Comparison of ENCODE assay signal across 10 cellular contexts in the genomic region with DNA sequence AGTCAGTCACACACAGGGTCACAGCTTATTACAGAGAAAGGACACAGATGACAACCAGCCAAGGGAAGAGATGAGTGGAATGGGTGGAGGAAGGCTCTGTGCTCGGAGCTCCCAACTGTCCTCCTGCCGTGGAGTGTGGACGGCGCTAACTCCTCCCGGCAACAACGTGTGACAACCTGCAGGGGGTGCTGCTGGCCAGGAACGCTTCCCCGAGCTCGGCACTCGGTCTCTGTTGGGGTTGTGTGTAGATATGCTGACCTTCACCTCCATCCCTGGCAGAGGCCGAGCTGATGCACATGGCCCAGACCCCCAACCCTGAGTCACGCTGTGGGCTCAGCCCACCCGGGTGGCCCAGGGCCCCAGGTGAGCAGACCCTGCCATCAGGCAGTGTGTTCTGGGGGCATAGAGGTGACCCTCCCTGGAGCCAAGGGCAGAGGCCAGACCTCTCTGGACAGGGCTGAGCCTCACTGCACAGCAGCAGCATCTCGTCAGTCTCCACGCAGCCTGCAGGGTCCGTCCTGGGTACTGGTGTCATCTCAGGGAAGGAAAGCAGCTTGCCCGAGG. TPM values are rescaled to one million over a fixed set of nuclear protein-coding genes. Genes with fewer than 3 reads are reported as not detected.
A peak's percentile ranks its signal among the peaks of the same experiment; 100 is the strongest.
DNase-seq lines count a peak whose midpoint lies in the region; FAIRE-seq and TF ChIP-seq lines count a peak whose summit lies in the region.
"Had no signal": no experiment of that assay in that cellular context is flagged by ENCODE, and none has a peak within 500 bp of the region (broad histone marks: within the 10 kb centered on the region; RNA-seq: fewer than 3 reads in every experiment).

No MANE protein-coding gene starts in this region.

- H3K36me3 Mint-ChIP-seq in neural crest cell (ENCODE audit: low read depth): peaks cover 13% of the 10 kb centered on the region

- no peak overlapping the region for H3K4me2 ChIP-seq in Loucy (ENCODE audit: low read depth, low read length, poor library complexity, severe bottlenecking)
- H3K4me2 ChIP-seq in endothelial cell of umbilical vein (ENCODE audit: insufficient read depth, low read length): no peak overlapping the region

- no TSS peak for BruUV-seq in endothelial cell of umbilical vein (replicated peaks; lab: Mats Ljungman, UMichigan)

- dilution Hi-C loops in endothelial cell of umbilical vein (cut with MboI; ENCODE audit: extremely low pct_ligation_motif_present, low sequenced_read_pairs): no loop called here

- FAIRE-seq in endothelial cell of umbilical vein (lab: Jason Lieb, UNC) (no peak), GM12891 (lab: Jason Lieb, UNC) (no peak)

- peaks cover 18% of the 10 kb centered on the region for H3K4me1 Mint-ChIP-seq in neural crest cell

- H3K27ac Mint-ChIP-seq in neural crest cell (ENCODE audit: unreplicated experiment): peak overlapping the region; percentile 50

- POLR2A ChIA-PET in endothelial cell of umbilical vein (lab: Charles Lee): no interaction called here

- CTCF ChIA-PET in endothelial cell of umbilical vein (lab: Charles Lee): interaction anchor here (1.1 to 3.1 kb wide), 7 partner anchors 15 to 178 kb away, joined by 3 to 27 read pairs (median 5); no protein-coding TSS in a partner anchor

- no peak overlapping the region for H3K4me3 Mint-ChIP-seq in neural crest cell

- peaks cover 10% of the 10 kb centered on the region for H3K36me3 ChIP-seq in GM06990 (ENCODE audit: control insufficient read depth, insufficient read depth, low read length)
- H3K36me3 ChIP-seq in Loucy (ENCODE audit: insufficient read depth, low read length): peaks cover 45% of the 10 kb centered on the region; the same call in 1 of the 2 replicates
- H3K36me3 ChIP-seq in endothelial cell of umbilical vein (ENCODE audit: control insufficient read depth in 2 of 2, extremely low read depth in 1 of 2, insufficient read depth in 2 of 2, low read length in 2 of 2): peaks cover 0 to 22% of the 10 kb centered on the region in 2 experiments

- H3F3A ChIP-seq in Loucy (ENCODE audit: low read depth): no peaks in the 10 kb centered on the region

- H3K27me3 ChIP-seq in GM06990 (replicated peaks; ENCODE audit: control insufficient read depth, insufficient read depth, low read length): no peaks in the 10 kb centered on the region
- no peaks in the 10 kb centered on the region for H3K27me3 ChIP-seq in Loucy (ENCODE audit: insufficient read depth, low read length, poor library complexity, severe bottlenecking)
- no peaks in the 10 kb centered on the region for H3K27me3 ChIP-seq in endothelial cell of umbilical vein (ENCODE audit: control insufficient read depth in 2 of 2, insufficient read depth in 2 of 2, low read length in 2 of 2)

- H3K27ac ChIP-seq in endothelial cell of umbilical vein (ENCODE audit: insufficient read depth, low read depth, low read length): no peak overlapping the region

- intact Hi-C loops in endothelial cell of umbilical vein (cut with micrococcal nuclease): no loop called here

- H3K9me3 Mint-ChIP-seq in neural crest cell: no peaks in the 10 kb centered on the region

- H2AFZ ChIP-seq in Loucy (ENCODE audit: low read length) (no peak overlapping the region), endothelial cell of umbilical vein (ENCODE audit: low read depth, low read length) (no peak overlapping the region)

- no peaks in the 10 kb centered on the region for H3K9me2 ChIP-seq in Loucy (replicated peaks; ENCODE audit: low read depth, low read length)

- no peak for TF ChIP-seq POLR2A in endothelial cell of umbilical vein (IDR thresholded peaks at IDR 0.05; ENCODE audit: low read depth, low read length)
- no peak for TF ChIP-seq POLR2A in GM12891 (IDR thresholded peaks at IDR 0.05; ENCODE audit: low read depth, low read length)

- DNase-seq in GM06990 (ENCODE audit: extremely low read depth, insufficient read length): no peak
- no peak for DNase-seq in endothelial cell of umbilical vein (ENCODE audit: low read depth, low spot score)
- no peak for DNase-seq in neural crest cell (ENCODE audit: low read depth, low spot score)
- no peak for DNase-seq in GM12891 (ENCODE audit: insufficient read length, low spot score)
- no peak for DNase-seq in occipital lobe (lab: John Stamatoyannopoulos, UW)
- no peak for DNase-seq in NCI-H1930 (lab: John Stamatoyannopoulos, UW)
- DNase-seq in NCI-H2227 treated with DMSO at 0.1 percent for 48 hours (lab: John Stamatoyannopoulos, UW): no peak
- DNase-seq: cortex of kidney, NCI-H510A had no signal

- no peaks in the 10 kb centered on the region for H3K9me3 ChIP-seq in Loucy (ENCODE audit: insufficient read depth, low read depth, low read length)
- H3K9me3 ChIP-seq in endothelial cell of umbilical vein (replicated peaks; ENCODE audit: control insufficient read depth, insufficient read depth, low read length): no peaks in the 10 kb centered on the region

- H3K27me3 Mint-ChIP-seq in neural crest cell (ENCODE audit: low read depth): no peaks in the 10 kb centered on the region

- H3K9ac ChIP-seq in Loucy (ENCODE audit: low read depth, low read length, poor library complexity, severe bottlenecking) (no peak overlapping the region), endothelial cell of umbilical vein (replicated peaks; ENCODE audit: extremely low read depth, insufficient read depth, low read length) (no peak overlapping the region)

- H3K4me3 ChIP-seq in GM06990 (replicated peaks; ENCODE audit: low read depth, low read length): no peak overlapping the region
- H3K4me3 ChIP-seq in Loucy (ENCODE audit: low read length, poor library complexity, severe bottlenecking): no peak overlapping the region
- no peak overlapping the region for H3K4me3 ChIP-seq in endothelial cell of umbilical vein (replicated peaks in 1 of 3; ENCODE audit: insufficient read depth in 1 of 3, low read depth in 1 of 3, low read length in 3 of 3)

- peaks cover 18% of the 10 kb centered on the region for H4K20me1 ChIP-seq in Loucy (ENCODE audit: insufficient read depth, low read length, poor library complexity, severe bottlenecking)
- H4K20me1 ChIP-seq in endothelial cell of umbilical vein (replicated peaks; ENCODE audit: control insufficient read depth, extremely low read depth, insufficient read depth, low read length): no peaks in the 10 kb centered on the region

- H3K79me2 ChIP-seq in Loucy (ENCODE audit: insufficient read depth, low read length) (peaks cover 12% of the 10 kb centered on the region; the same call in 1 of the 2 replicates), endothelial cell of umbilical vein (ENCODE audit: control insufficient read depth, insufficient read depth, low read length) (peaks cover 2% of the 10 kb centered on the region)

- TF ChIP-seq CTCF in GM06990 (IDR thresholded peaks at IDR 0.05; ENCODE audit: insufficient read depth, low read length, poor library complexity, severe bottlenecking) (peak; percentile 32), Loucy (conservative IDR thresholded peaks at IDR 0.05; ENCODE audit: low read length) (peak; percentile 61), endothelial cell of umbilical vein (IDR thresholded peaks at IDR 0.05; ENCODE audit: extremely low read depth in 1 of 2, insufficient read depth in 1 of 2, low read depth in 1 of 2, low read length in 2 of 2) (peak; percentile 24 to 40), neural crest cell (conservative IDR thresholded peaks at IDR 0.05) (peak; percentile 38)

- H3K4me1 ChIP-seq in Loucy (ENCODE audit: insufficient read depth, low read length, poor library complexity, severe bottlenecking) (no peaks in the 10 kb centered on the region), endothelial cell of umbilical vein (ENCODE audit: control insufficient read depth, extremely low read depth, insufficient read depth, low read length) (peaks cover 10% of the 10 kb centered on the region)

- no peaks in the 10 kb centered on the region for H3K9me1 ChIP-seq in endothelial cell of umbilical vein (replicated peaks; ENCODE audit: control insufficient read depth, extremely low read depth, insufficient read depth, low read length)

RNA-seq across cellular contexts. Expression of a gene that starts 14.1 kb away (rescaled TPM):
- total RNA-seq in endothelial cell of umbilical vein (37.1 and 37.2 TPM in 2 replicates), neural crest cell (47.5 and 51.5 TPM in 2 replicates), occipital lobe (11.1 TPM)
- polyA plus RNA-seq in endothelial cell of umbilical vein: 41.7 and 45.6 TPM in 2 replicates
- 12.4 and 19.3 TPM in 2 replicates for polyA plus RNA-seq in endothelial cell of umbilical vein (2011; cell fraction: cytosol; rRNA removed)
- 26.2 and 27.1 TPM in 2 replicates for polyA plus RNA-seq in endothelial cell of umbilical vein (2011; cell fraction: nucleus; rRNA removed)
- 14.2 and 20.1 TPM in 2 replicates for polyA plus RNA-seq in endothelial cell of umbilical vein (2012)
- polyA minus RNA-seq in endothelial cell of umbilical vein: 10.7 and 15.7 TPM in 2 replicates
- 9.6 TPM for polyA minus RNA-seq in endothelial cell of umbilical vein (2011; cell fraction: cytosol; rRNA and poly(A)+ RNA removed)
- 6.7 and 11.8 TPM in 2 replicates for polyA minus RNA-seq in endothelial cell of umbilical vein (2011; cell fraction: nucleus; rRNA and poly(A)+ RNA removed)
- polyA plus RNA-seq in GM12891 (2012; ENCODE audit: low read depth, missing spikeins): 15.0 TPM

RNA-seq across cellular contexts. Expression of a gene that starts 20.6 kb away (rescaled TPM):
- not detected in 2 replicates for total RNA-seq in endothelial cell of umbilical vein
- not detected in 2 replicates for polyA plus RNA-seq in endothelial cell of umbilical vein
- not detected in 2 replicates for polyA plus RNA-seq in endothelial cell of umbilical vein (2011; cell fraction: cytosol; rRNA removed)
- not detected in 2 replicates for polyA plus RNA-seq in endothelial cell of umbilical vein (2011; cell fraction: nucleus; rRNA removed)
- not detected in 2 replicates for polyA plus RNA-seq in endothelial cell of umbilical vein (2012)
- polyA minus RNA-seq in endothelial cell of umbilical vein: not detected in 2 replicates
- not detected for polyA minus RNA-seq in endothelial cell of umbilical vein (2011; cell fraction: cytosol; rRNA and poly(A)+ RNA removed)
- polyA minus RNA-seq in endothelial cell of umbilical vein (2011; cell fraction: nucleus; rRNA and poly(A)+ RNA removed): not detected in 2 replicates
- 0.37 TPM in 1 of 2 replicates, not detected in the other for total RNA-seq in neural crest cell
- not detected for polyA plus RNA-seq in GM12891 (2012; ENCODE audit: low read depth, missing spikeins)
- total RNA-seq in occipital lobe: not detected

RNA-seq across cellular contexts. Expression of a gene that starts 34.1 kb away (rescaled TPM):
- 31.8 and 32.7 TPM in 2 replicates for total RNA-seq in endothelial cell of umbilical vein
- polyA plus RNA-seq in endothelial cell of umbilical vein: 11.6 and 16.4 TPM in 2 replicates
- polyA plus RNA-seq in endothelial cell of umbilical vein (2011; cell fraction: cytosol; rRNA removed): 4.7 and 9.5 TPM in 2 replicates
- 7.2 and 9.8 TPM in 2 replicates for polyA plus RNA-seq in endothelial cell of umbilical vein (2011; cell fraction: nucleus; rRNA removed)
- polyA plus RNA-seq in endothelial cell of umbilical vein (2012): 9.6 and 17.3 TPM in 2 replicates
- polyA minus RNA-seq in endothelial cell of umbilical vein: 7.9 and 13.2 TPM in 2 replicates
- polyA minus RNA-seq in endothelial cell of umbilical vein (2011; cell fraction: cytosol; rRNA and poly(A)+ RNA removed): 35.7 TPM
- 8.2 and 15.4 TPM in 2 replicates for polyA minus RNA-seq in endothelial cell of umbilical vein (2011; cell fraction: nucleus; rRNA and poly(A)+ RNA removed)
- 47.7 and 48.1 TPM in 2 replicates for total RNA-seq in neural crest cell
- 16.4 TPM for polyA plus RNA-seq in GM12891 (2012; ENCODE audit: low read depth, missing spikeins)
- total RNA-seq in occipital lobe: 14.3 TPM

RNA-seq across cellular contexts. Expression of a gene that starts 42.4 kb away (rescaled TPM):
- total RNA-seq in endothelial cell of umbilical vein (not detected in 2 replicates), neural crest cell (not detected in 2 replicates), occipital lobe (not detected)
- 0.07 TPM in 1 of 2 replicates, not detected in the other for polyA plus RNA-seq in endothelial cell of umbilical vein
- 0.03 and 0.04 TPM in 2 replicates for polyA plus RNA-seq in endothelial cell of umbilical vein (2011; cell fraction: cytosol; rRNA removed)
- polyA plus RNA-seq in endothelial cell of umbilical vein (2011; cell fraction: nucleus; rRNA removed): not detected in 2 replicates
- polyA plus RNA-seq in endothelial cell of umbilical vein (2012): not detected in 2 replicates
- 1.6 TPM in 1 of 2 replicates, not detected in the other for polyA minus RNA-seq in endothelial cell of umbilical vein
- not detected for polyA minus RNA-seq in endothelial cell of umbilical vein (2011; cell fraction: cytosol; rRNA and poly(A)+ RNA removed)
- polyA minus RNA-seq in endothelial cell of umbilical vein (2011; cell fraction: nucleus; rRNA and poly(A)+ RNA removed): not detected in 2 replicates
- polyA plus RNA-seq in GM12891 (2012; ENCODE audit: low read depth, missing spikeins): 0.06 TPM

RNA-seq across cellular contexts. Expression of a gene that starts 46.9 kb away (rescaled TPM):
- total RNA-seq in endothelial cell of umbilical vein (not detected in 2 replicates), neural crest cell (not detected in 2 replicates), occipital lobe (not detected)
- not detected in 2 replicates for polyA plus RNA-seq in endothelial cell of umbilical vein
- not detected in 2 replicates for polyA plus RNA-seq in endothelial cell of umbilical vein (2011; cell fraction: cytosol; rRNA removed)
- not detected in 2 replicates for polyA plus RNA-seq in endothelial cell of umbilical vein (2011; cell fraction: nucleus; rRNA removed)
- not detected in 2 replicates for polyA plus RNA-seq in endothelial cell of umbilical vein (2012)
- not detected in 2 replicates for polyA minus RNA-seq in endothelial cell of umbilical vein
- polyA minus RNA-seq in endothelial cell of umbilical vein (2011; cell fraction: cytosol; rRNA and poly(A)+ RNA removed): not detected
- polyA minus RNA-seq in endothelial cell of umbilical vein (2011; cell fraction: nucleus; rRNA and poly(A)+ RNA removed): not detected in 2 replicates
- not detected for polyA plus RNA-seq in GM12891 (2012; ENCODE audit: low read depth, missing spikeins)
